In genomic region chr19:34220472-34221063, GRCh38 we compare ENCODE assay signal across 9 cellular contexts. TPM values are rescaled to one million over a fixed set of nuclear protein-coding genes. Genes with fewer than 3 reads are reported as not detected.
DNase-seq lines count a peak whose midpoint lies in the region; ATAC-seq and TF ChIP-seq lines count a peak whose summit lies in the region.
"Had no signal": no experiment of that assay in that cellular context is flagged by ENCODE, and none has a peak within 500 bp of the region (broad histone marks: within the 10 kb centered on the region; RNA-seq: fewer than 3 reads in every experiment).

No MANE protein-coding gene starts in this region.

- DNase-seq in EL (peak; percentile 68), MV-4-11 (lab: John Stamatoyannopoulos, UW) (peak; percentile 58), SKM-1 (lab: John Stamatoyannopoulos, UW; ENCODE audit: unreplicated experiment) (peak; percentile 22), right cardiac atrium (peak in 2 of 3 donors; percentile 55 to 71), smooth muscle cell (lab: John Stamatoyannopoulos, UW; ENCODE audit: unreplicated experiment) (no peak)
- DNase-seq in activated naive CD8-positive, alpha-beta T cell treated with anti-CD3 and anti-CD28 coated beads, Interleukin-2, amount 50 U/mL, for 16 hours (ENCODE audit: low read depth, low spot score): peak; percentile 43

- peaks cover 99% of the 10 kb centered on the region for H4K20me1 ChIP-seq in smooth muscle cell (ENCODE audit: low read depth)

- H3K36me3 ChIP-seq in smooth muscle cell (ENCODE audit: low read depth): peaks cover 6% of the 10 kb centered on the region

- peak; percentile 66 for TF ChIP-seq CTCF in smooth muscle cell (IDR thresholded peaks at IDR 0.05; ENCODE audit: borderline replicate concordance, insufficient read depth, poor library complexity, severe bottlenecking)

- H3K9me3 ChIP-seq in right cardiac atrium (ENCODE audit: control insufficient read depth, low read length) (no peaks in the 10 kb centered on the region), smooth muscle cell (replicated peaks; ENCODE audit: low read depth) (no peaks in the 10 kb centered on the region)

- H3K4me1 ChIP-seq in right cardiac atrium (ENCODE audit: control insufficient read depth, insufficient read depth, low read length) (no peaks in the 10 kb centered on the region), smooth muscle cell (ENCODE audit: low read depth) (no peaks in the 10 kb centered on the region)

- ATAC-seq in right cardiac atrium (peak; percentile 55 to 57), GM21825 (IDR thresholded peaks at IDR 0.05; ENCODE audit: unreplicated experiment) (no peak), HG03097 (IDR thresholded peaks at IDR 0.05; ENCODE audit: low FRiP score, unreplicated experiment) (no peak)
- ATAC-seq: activated naive CD4-positive, alpha-beta T cell treated with anti-CD3 and anti-CD28 coated beads, Interleukin-2, amount 50 U/mL, for 72 hours had no signal

- 67% methylated on average over 4 of the region's 4 CpGs for WGBS in right cardiac atrium
- WGBS in smooth muscle cell (ENCODE audit: low lambda C conversion rate): 95% methylated on average over 4 of the region's 4 CpGs

- peaks cover 33% of the 10 kb centered on the region for H3K79me2 ChIP-seq in smooth muscle cell (ENCODE audit: low read depth)

- H3K4me3 ChIP-seq in right cardiac atrium (ENCODE audit: low read length): no peak overlapping the region
- H3K4me3 ChIP-seq in smooth muscle cell: no peak overlapping the region

- peaks cover 21% of the 10 kb centered on the region for H3F3A ChIP-seq in smooth muscle cell (ENCODE audit: low read depth)

- no peak overlapping the region for H3K9ac ChIP-seq in smooth muscle cell (ENCODE audit: low read depth)

- no peak overlapping the region for H3K27ac ChIP-seq in right cardiac atrium (ENCODE audit: low read length)
- H3K27ac ChIP-seq in smooth muscle cell (ENCODE audit: low read depth): no peak overlapping the region

- no peaks in the 10 kb centered on the region for H3K27me3 ChIP-seq in right cardiac atrium (ENCODE audit: control insufficient read depth, insufficient read depth)
- H3K27me3 ChIP-seq in smooth muscle cell (ENCODE audit: low read depth): no peaks in the 10 kb centered on the region

- H2AFZ ChIP-seq in smooth muscle cell (ENCODE audit: low read depth): no peak overlapping the region

- H3K4me2 ChIP-seq in smooth muscle cell: no peak overlapping the region

- intact Hi-C loops in right cardiac atrium (cut with DNase I): no loop called here

RNA-seq across cellular contexts. Expression of gene GARRE1, which starts 33.8 kb away (rescaled TPM):
- total RNA-seq in right cardiac atrium: 10 to 100 TPM; 21.1 to 22.7 (median 22.2) TPM
- polyA plus RNA-seq in right cardiac atrium: 10.6 TPM
- 15.6 and 17.8 TPM in 2 replicates for total RNA-seq in smooth muscle cell
- 7.0 and 8.5 TPM in 2 replicates for polyA plus RNA-seq in smooth muscle cell

RNA-seq across cellular contexts. Expression of gene LSM14A, which starts 48.3 kb away (rescaled TPM):
- total RNA-seq in right cardiac atrium (10 to 100 TPM; 70.8 to 91.4 (median 78.4) TPM), smooth muscle cell (90.9 and 97.6 TPM in 2 replicates)
- polyA plus RNA-seq in right cardiac atrium (50.7 TPM), smooth muscle cell (63.0 and 69.9 TPM in 2 replicates)

Comparison
In these comparisons a context has a peak if more than half of its experiments do, and no peak if none do; other contexts are left out.
1. ATAC-seq: peak in right cardiac atrium (2 of 2); none in GM21825 (single experiment) and HG03097 (single experiment).